Comparison of ENCODE assay signal across 1 cellular context in the genomic region with DNA sequence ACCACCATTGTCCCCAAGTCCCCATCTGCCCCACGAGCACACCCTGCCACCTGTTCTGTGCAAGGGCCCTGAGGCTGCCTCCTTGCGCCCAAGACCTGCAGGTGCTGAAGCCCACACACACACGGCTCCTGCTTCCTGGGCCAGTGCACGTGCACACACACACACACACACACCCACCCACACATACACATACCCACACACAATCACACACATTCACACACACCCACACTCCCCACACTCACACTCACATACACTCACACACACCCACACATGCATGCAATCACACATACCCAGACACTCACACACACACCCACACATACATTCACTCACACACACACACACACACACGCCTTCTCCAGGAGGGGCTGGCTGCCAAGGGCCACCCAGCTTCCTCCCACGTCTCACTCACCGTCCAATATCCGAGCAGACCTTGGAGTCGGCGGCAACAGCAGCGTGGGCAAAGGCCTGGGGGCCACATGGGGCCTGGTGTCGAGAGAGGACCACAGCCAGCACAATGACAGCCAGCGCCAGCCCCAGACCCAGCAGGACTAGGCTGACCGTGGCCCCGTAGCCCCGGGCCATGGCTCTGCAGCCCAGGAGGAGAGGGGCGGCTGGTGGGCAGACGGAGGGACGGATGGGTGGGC.
TF ChIP-seq lines count a peak whose summit lies in the region.

No MANE protein-coding gene starts in this region.

TF ChIP-seq in GM23338, 12 proteins besides CTCF, POLR2A, EP300 and RAD21 (continued from another document):
- TF ChIP-seq ZNF462 (CRISPR knock-in tag; IDR thresholded peaks at IDR 0.05) = no peak
- no peak for TF ChIP-seq POLR2AphosphoS5 (IDR thresholded peaks at IDR 0.05; ENCODE audit: low read depth)
- no peak for TF ChIP-seq EZH2 (IDR thresholded peaks at IDR 0.05; ENCODE audit: low read depth, unreplicated experiment)
- TF ChIP-seq, protein P1, sequence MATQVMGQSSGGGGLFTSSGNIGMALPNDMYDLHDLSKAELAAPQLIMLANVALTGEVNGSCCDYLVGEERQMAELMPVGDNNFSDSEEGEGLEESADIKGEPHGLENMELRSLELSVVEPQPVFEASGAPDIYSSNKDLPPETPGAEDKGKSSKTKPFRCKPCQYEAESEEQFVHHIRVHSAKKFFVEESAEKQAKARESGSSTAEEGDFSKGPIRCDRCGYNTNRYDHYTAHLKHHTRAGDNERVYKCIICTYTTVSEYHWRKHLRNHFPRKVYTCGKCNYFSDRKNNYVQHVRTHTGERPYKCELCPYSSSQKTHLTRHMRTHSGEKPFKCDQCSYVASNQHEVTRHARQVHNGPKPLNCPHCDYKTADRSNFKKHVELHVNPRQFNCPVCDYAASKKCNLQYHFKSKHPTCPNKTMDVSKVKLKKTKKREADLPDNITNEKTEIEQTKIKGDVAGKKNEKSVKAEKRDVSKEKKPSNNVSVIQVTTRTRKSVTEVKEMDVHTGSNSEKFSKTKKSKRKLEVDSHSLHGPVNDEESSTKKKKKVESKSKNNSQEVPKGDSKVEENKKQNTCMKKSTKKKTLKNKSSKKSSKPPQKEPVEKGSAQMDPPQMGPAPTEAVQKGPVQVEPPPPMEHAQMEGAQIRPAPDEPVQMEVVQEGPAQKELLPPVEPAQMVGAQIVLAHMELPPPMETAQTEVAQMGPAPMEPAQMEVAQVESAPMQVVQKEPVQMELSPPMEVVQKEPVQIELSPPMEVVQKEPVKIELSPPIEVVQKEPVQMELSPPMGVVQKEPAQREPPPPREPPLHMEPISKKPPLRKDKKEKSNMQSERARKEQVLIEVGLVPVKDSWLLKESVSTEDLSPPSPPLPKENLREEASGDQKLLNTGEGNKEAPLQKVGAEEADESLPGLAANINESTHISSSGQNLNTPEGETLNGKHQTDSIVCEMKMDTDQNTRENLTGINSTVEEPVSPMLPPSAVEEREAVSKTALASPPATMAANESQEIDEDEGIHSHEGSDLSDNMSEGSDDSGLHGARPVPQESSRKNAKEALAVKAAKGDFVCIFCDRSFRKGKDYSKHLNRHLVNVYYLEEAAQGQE (IDR thresholded peaks at IDR 0.05; ENCODE audit: unreplicated experiment) = no peak
- TF ChIP-seq ZNF114 (CRISPR knock-in tag; IDR thresholded peaks at IDR 0.05) = no peak
